ENCODE assay signal across 8 cellular contexts in genomic region chr17:27236710-27237315, GRCh38. TPM values are rescaled to one million over a fixed set of nuclear protein-coding genes. Genes with fewer than 3 reads are reported as not detected.
DNase-seq lines count a peak whose midpoint lies in the region; ATAC-seq and TF ChIP-seq lines count a peak whose summit lies in the region.

No MANE protein-coding gene starts in this region.

- no peak for ATAC-seq in HG02623 (IDR thresholded peaks at IDR 0.05; ENCODE audit: unreplicated experiment)

- peaks cover 6 to 7% of the 10 kb centered on the region in 2 experiments for H3K4me1 Mint-ChIP-seq in H9

- H3K23me2 ChIP-seq in H9 (ENCODE audit: insufficient read length, low read depth, low read length, poor library complexity, severe bottlenecking) = no peaks in the 10 kb centered on the region

- no peak overlapping the region for H2BK5ac ChIP-seq in H9 (ENCODE audit: insufficient read length, low read length)

- no peak overlapping the region for H4K5ac ChIP-seq in H9 (ENCODE audit: insufficient read length, low read depth, low read length)

- no peaks in the 10 kb centered on the region for H3K9me3 ChIP-seq in H9 (ENCODE audit: control insufficient read depth, low read depth, low read length)

- H3K18ac ChIP-seq in H9 (ENCODE audit: insufficient read length, low read depth, low read length) = no peak overlapping the region

- H2BK20ac ChIP-seq in H9 (ENCODE audit: low read depth, low read length, poor library complexity, severe bottlenecking) = no peak overlapping the region

- H3K27me3 ChIP-seq in H9 (ENCODE audit: insufficient read depth, low read length) = no peaks in the 10 kb centered on the region

- H2AFZ ChIP-seq in H9 (ENCODE audit: low read length) = no peak overlapping the region

- no CpG with 5 or more reads among the region's 3 CpGs for WGBS in H9 (ENCODE audit: extremely low coverage, insufficient read length, low lambda C conversion rate)

- H3K27ac Mint-ChIP-seq in H9 = no peak overlapping the region

- no peak overlapping the region for H3K9ac ChIP-seq in H9 (ENCODE audit: extremely low read depth, insufficient read length, low read length)

- no peak overlapping the region for H3K4me2 ChIP-seq in H9 (ENCODE audit: insufficient read depth, insufficient read length, low read length)

- peaks cover 0 to 2% of the 10 kb centered on the region in 2 experiments; a peak in 1 of 5 replicates for H3K9me3 Mint-ChIP-seq in H9

- H4K20me1 ChIP-seq in H9 (ENCODE audit: control insufficient read depth, insufficient read depth, insufficient read length) = no peaks in the 10 kb centered on the region

- no peak overlapping the region for H3K4me3 Mint-ChIP-seq in H9

- no peak overlapping the region for H3K27ac ChIP-seq in H9 (ENCODE audit: insufficient read length, low read depth, low read length)

- no peak overlapping the region for H2BK12ac ChIP-seq in H9 (ENCODE audit: insufficient read length, low read depth, low read length)

- no peak overlapping the region for H2AK5ac ChIP-seq in H9 (ENCODE audit: insufficient read length, low read length)

- TF ChIP-seq CTCF in H9 (conservative IDR thresholded peaks at IDR 0.05) = peak; percentile 92

- no peaks in the 10 kb centered on the region for H3K79me1 ChIP-seq in H9 (ENCODE audit: insufficient read depth, low read depth, low read length, poor library complexity, severe bottlenecking)

- H2BK120ac ChIP-seq in H9 (ENCODE audit: low read depth, low read length, poor library complexity, severe bottlenecking) = no peak overlapping the region

- DNase-seq in AML-193 (lab: John Stamatoyannopoulos, UW) (peak; percentile 81 to 82), H9 (peak; percentile 62), NCI-H774 (lab: John Stamatoyannopoulos, UW) (peak; percentile 65), dermis microvascular lymphatic vessel endothelial cell (ENCODE audit: low read depth in 2 of 2) (peak; percentile 62 to 80), medulla oblongata (ENCODE audit: extremely low spot score) (peak; percentile 95)
- DNase-seq in activated CD4-positive, alpha-beta T cell treated with anti-CD3 and anti-CD28 coated beads, Interleukin-2, amount 50 U/mL, for 24 hours (ENCODE audit: low read depth in 1 of 2, low spot score in 1 of 2) = peak; percentile 28 to 66
- peak; percentile 24 to 31 for DNase-seq in stimulated activated CD8-positive, alpha-beta memory T cell treated with anti-CD3 and anti-CD28 coated beads, Interleukin-15, amount 100 ng/mL, for 48 hours (ENCODE audit: low read depth in 2 of 2)

- no peak overlapping the region for H3K4ac ChIP-seq in H9 (ENCODE audit: low read depth, low read length)

- no peaks in the 10 kb centered on the region for H3K4me1 ChIP-seq in H9 (ENCODE audit: insufficient read depth, low read length)

- no peak overlapping the region for H4K8ac ChIP-seq in H9 (replicated peaks; ENCODE audit: insufficient read length, low read depth, low read length)

- H2BK15ac ChIP-seq in H9 (ENCODE audit: low read depth, low read length) = no peak overlapping the region

- H3T11ph ChIP-seq in H9 (ENCODE audit: low read length) = no peak overlapping the region

- H3K23ac ChIP-seq in H9 (ENCODE audit: insufficient read length, low read depth, low read length) = no peak overlapping the region

- H3K79me2 ChIP-seq in H9 (ENCODE audit: insufficient read depth, low read length) = no peaks in the 10 kb centered on the region

- H4K91ac ChIP-seq in H9 (ENCODE audit: insufficient read length, low read depth, low read length) = no peak overlapping the region

- no peak overlapping the region for H3K56ac ChIP-seq in H9 (ENCODE audit: insufficient read length, low read depth, low read length)

- H3K36me3 Mint-ChIP-seq in H9 (ENCODE audit: insufficient read depth in 1 of 3, low read depth in 3 of 3) = no peaks in the 10 kb centered on the region

- H3K27me3 Mint-ChIP-seq in H9 (ENCODE audit: low read depth) = peaks cover 5% of the 10 kb centered on the region

- no peak overlapping the region for H3K14ac ChIP-seq in H9 (ENCODE audit: insufficient read depth, low read length)

RNA-seq across cellular contexts. Expression of gene WSB1, which starts 57.1 kb away (rescaled TPM):
- total RNA-seq in H9 (2021) (173 and 187 TPM in 2 replicates), dermis microvascular lymphatic vessel endothelial cell (257 and 821 TPM in 2 replicates)

Comparison
In these comparisons a context has a peak if more than half of its experiments do, and no peak if none do; other contexts are left out.
1. DNase-seq: peak in every context shown above with its lines; median percentile 95 in medulla oblongata; 82 in AML-193; 71 in dermis microvascular lymphatic vessel endothelial cell; 65 in NCI-H774; 62 in H9; 47 in activated CD4-positive, alpha-beta T cell treated with anti-CD3 and anti-CD28 coated beads, Interleukin-2, amount 50 U/mL, for 24 hours; 28 in stimulated activated CD8-positive, alpha-beta memory T cell treated with anti-CD3 and anti-CD28 coated beads, Interleukin-15, amount 100 ng/mL, for 48 hours.